ENCODE assay signal across 8 cellular contexts in genomic region chr3:152466784-152467183, GRCh38.
DNase-seq lines count a peak whose midpoint lies in the region; ATAC-seq and TF ChIP-seq lines count a peak whose summit lies in the region.

No MANE protein-coding gene starts in this region.

- in situ Hi-C loops in G401 (cut with HindIII; ENCODE audit: low sequenced_read_pairs), result no loop called here

- peak; percentile 50 for ATAC-seq in GM18867 (IDR thresholded peaks at IDR 0.05; ENCODE audit: unreplicated experiment)
- ATAC-seq in lower lobe of right lung, result peak; percentile 57 to 74

- no peak overlapping the region for H3K27ac ChIP-seq in lower lobe of right lung

- no peaks in the 10 kb centered on the region for H3K27me3 Mint-ChIP-seq in brain

- DNase-seq in AG10803 (ENCODE audit: low read depth), result peak; percentile 87
- DNase-seq in M059J (ENCODE audit: low read depth), result peak; percentile 40
- no peak for DNase-seq in lower lobe of right lung
- no peak for DNase-seq in NCI-H2029 (lab: John Stamatoyannopoulos, UW)
- no peak for DNase-seq in SHP77 treated with DMSO at 0.1 percent for 48 hours (lab: John Stamatoyannopoulos, UW)
- no peak for DNase-seq in G401 (ENCODE audit: low spot score)

- no peak overlapping the region for H3K4me3 ChIP-seq in AG10803 (ENCODE audit: low read length)
- H3K4me3 ChIP-seq in lower lobe of right lung, result no peak overlapping the region

- no peak overlapping the region for H3K27ac Mint-ChIP-seq in brain

- H3K36me3 Mint-ChIP-seq in brain, result peaks cover 7% of the 10 kb centered on the region

- H3K4me1 ChIP-seq in lower lobe of right lung, result peaks cover 13% of the 10 kb centered on the region

- H3K9me3 Mint-ChIP-seq in brain, result no peaks in the 10 kb centered on the region

- peaks cover 33% of the 10 kb centered on the region for H3K36me3 ChIP-seq in lower lobe of right lung

- peaks cover 11% of the 10 kb centered on the region for H3K4me1 Mint-ChIP-seq in brain

- no peaks in the 10 kb centered on the region for H3K9me3 ChIP-seq in lower lobe of right lung

- H3K4me3 Mint-ChIP-seq in brain, result no peak overlapping the region

- no peaks in the 10 kb centered on the region for H3K27me3 ChIP-seq in lower lobe of right lung (ENCODE audit: low read depth)

- intact Hi-C loops in lower lobe of right lung (cut with DNase I), result no loop called here

- TF ChIP-seq CTCF in AG10803 (conservative IDR thresholded peaks at IDR 0.05; ENCODE audit: low read length) (peak; percentile 66), brain (conservative IDR thresholded peaks at IDR 0.05) (peak; percentile 38 to 64), lower lobe of right lung (IDR thresholded peaks at IDR 0.05) (peak; percentile 49)

Comparison
In these comparisons a context has a peak if more than half of its experiments do, and no peak if none do; other contexts are left out.
1. DNase-seq: peak in AG10803 (single experiment) and M059J (single experiment); none in lower lobe of right lung (single experiment), NCI-H2029 (single experiment), SHP77 treated with DMSO at 0.1 percent for 48 hours (single experiment) and G401 (single experiment).
2. Peak in every context shown above with its lines, with median percentiles within 50 percentile points of each other: CTCF ChIP-seq.